Comparison of ENCODE assay signal across 10 cellular contexts in genomic region chr17:39702901-39703893, GRCh38. TPM values are rescaled to one million over a fixed set of nuclear protein-coding genes. Genes with fewer than 3 reads are reported as not detected.
DNase-seq lines count a peak whose midpoint lies in the region; ATAC-seq and TF ChIP-seq lines count a peak whose summit lies in the region.
"Had no signal": no experiment of that assay in that cellular context is flagged by ENCODE, and none has a peak within 500 bp of the region (broad histone marks: within the 10 kb centered on the region; RNA-seq: fewer than 3 reads in every experiment).

No MANE protein-coding gene starts in this region.

- intact Hi-C loops in esophagus squamous epithelium (cut with DNase I): no loop called here

- no peak for TF ChIP-seq POLR2A in esophagus squamous epithelium (IDR thresholded peaks at IDR 0.05)

- H3K4me3 ChIP-seq in esophagus squamous epithelium (peak overlapping the region in 1 of 4 donors; percentile 92), parathyroid adenoma (ENCODE audit: low read depth, low read length) (no peak overlapping the region)
- H3K4me3 ChIP-seq: SJSA1 had no signal

- no peaks in the 10 kb centered on the region for H3K79me2 ChIP-seq in parathyroid adenoma

- 59 to 63% methylated on average over 7 to 10 of the region's 12 CpGs for WGBS in esophagus squamous epithelium, 2 donors

- no peak for ATAC-seq in HG02642 (IDR thresholded peaks at IDR 0.05; ENCODE audit: poor library complexity, unreplicated experiment)

- no peak overlapping the region for H3K4me2 ChIP-seq in parathyroid adenoma (ENCODE audit: low read length)

- H3K4me1 ChIP-seq in esophagus squamous epithelium (peaks cover 43 to 91% (median 56%) of the 10 kb centered on the region in 3 donors), parathyroid adenoma (peaks cover 38% of the 10 kb centered on the region)

- no peak overlapping the region for H3K9ac ChIP-seq in parathyroid adenoma

- H3K27me3 ChIP-seq in esophagus squamous epithelium (peaks cover 0 to 21% (median 0%) of the 10 kb centered on the region in 4 donors), parathyroid adenoma (ENCODE audit: control insufficient read depth, insufficient read depth, low read length) (no peaks in the 10 kb centered on the region)
- H3K27me3 ChIP-seq: SJSA1 had no signal

- no peak overlapping the region for H2AFZ ChIP-seq in parathyroid adenoma

- H3K9me3 ChIP-seq in esophagus squamous epithelium: no peaks in the 10 kb centered on the region
- no peaks in the 10 kb centered on the region for H3K9me3 ChIP-seq in parathyroid adenoma (ENCODE audit: control insufficient read depth, low read length)
- H3K9me3 ChIP-seq: SJSA1 had no signal

- DNase-seq in GM10266 (ENCODE audit: extremely low spot score) (peak; percentile 78), NAMALWA (ENCODE audit: low spot score) (peak; percentile 65), esophagus squamous epithelium (lab: John Stamatoyannopoulos, UW) (no peak), GF-D8 (lab: John Stamatoyannopoulos, UW) (no peak), midbrain (lab: John Stamatoyannopoulos, UW) (no peak), NCI-H345 treated with DMSO at 0.1 percent for 48 hours (lab: John Stamatoyannopoulos, UW; ENCODE audit: unreplicated experiment) (no peak)

- TF ChIP-seq CTCF in GM10266 (IDR thresholded peaks at IDR 0.05; ENCODE audit: control insufficient read depth, insufficient read depth, low read depth, missing control alignments) (no peak), esophagus squamous epithelium (IDR thresholded peaks at IDR 0.05) (no peak), parathyroid adenoma (IDR thresholded peaks at IDR 0.05) (no peak)

- peak overlapping the region; percentile 86 to 97 (median 92) for H3K27ac ChIP-seq in esophagus squamous epithelium
- H3K27ac ChIP-seq in parathyroid adenoma: peak overlapping the region; percentile 50
- H3K27ac ChIP-seq: SJSA1 had no signal

- peaks cover 6 to 16% (median 6%) of the 10 kb centered on the region in 3 donors for H3K36me3 ChIP-seq in esophagus squamous epithelium
- no peaks in the 10 kb centered on the region for H3K36me3 ChIP-seq in parathyroid adenoma (ENCODE audit: control insufficient read depth, insufficient read depth, low read length)

RNA-seq across cellular contexts. Expression of gene ERBB2, which starts 3.3 kb away (rescaled TPM):
- total RNA-seq in esophagus squamous epithelium: 100 to 1,000 TPM in 1 of 4 donors, 10 to 100 TPM in 3; 75.2 to 170 (median 86.5) TPM

RNA-seq across cellular contexts. Expression of gene PGAP3, which starts 15.3 kb away (rescaled TPM):
- total RNA-seq in esophagus squamous epithelium: 10 to 100 TPM; 10.7 to 34.2 (median 19.2) TPM

RNA-seq across cellular contexts. Expression of gene MIEN1, which starts 27.1 kb away (rescaled TPM):
- total RNA-seq in esophagus squamous epithelium: 10 to 100 TPM; 44.4 to 55.2 (median 53.2) TPM

RNA-seq across cellular contexts. Expression of gene GRB7, which starts 34.5 kb away (rescaled TPM):
- 10 to 100 TPM; 25.1 to 62.1 (median 55.9) TPM for total RNA-seq in esophagus squamous epithelium
- total RNA-seq: cerebellum, SJSA1 had no signal

RNA-seq across cellular contexts. Expression of gene PNMT, which starts 34.9 kb away (rescaled TPM):
- total RNA-seq in esophagus squamous epithelium: 1 to 10 TPM in 2 of 4 donors, under 1 TPM in 2; 0.26 to 8.4 (median 1.3) TPM
- total RNA-seq: SJSA1 had no signal

Comparison
In these comparisons a context has a peak if more than half of its experiments do, and no peak if none do; other contexts are left out.
1. DNase-seq: peak in GM10266 (single experiment) and NAMALWA (single experiment); none in esophagus squamous epithelium (single experiment), GF-D8 (single experiment), midbrain (single experiment) and NCI-H345 treated with DMSO at 0.1 percent for 48 hours (single experiment).